8 cellular contexts compared by ENCODE assay signal in the genomic region with DNA sequence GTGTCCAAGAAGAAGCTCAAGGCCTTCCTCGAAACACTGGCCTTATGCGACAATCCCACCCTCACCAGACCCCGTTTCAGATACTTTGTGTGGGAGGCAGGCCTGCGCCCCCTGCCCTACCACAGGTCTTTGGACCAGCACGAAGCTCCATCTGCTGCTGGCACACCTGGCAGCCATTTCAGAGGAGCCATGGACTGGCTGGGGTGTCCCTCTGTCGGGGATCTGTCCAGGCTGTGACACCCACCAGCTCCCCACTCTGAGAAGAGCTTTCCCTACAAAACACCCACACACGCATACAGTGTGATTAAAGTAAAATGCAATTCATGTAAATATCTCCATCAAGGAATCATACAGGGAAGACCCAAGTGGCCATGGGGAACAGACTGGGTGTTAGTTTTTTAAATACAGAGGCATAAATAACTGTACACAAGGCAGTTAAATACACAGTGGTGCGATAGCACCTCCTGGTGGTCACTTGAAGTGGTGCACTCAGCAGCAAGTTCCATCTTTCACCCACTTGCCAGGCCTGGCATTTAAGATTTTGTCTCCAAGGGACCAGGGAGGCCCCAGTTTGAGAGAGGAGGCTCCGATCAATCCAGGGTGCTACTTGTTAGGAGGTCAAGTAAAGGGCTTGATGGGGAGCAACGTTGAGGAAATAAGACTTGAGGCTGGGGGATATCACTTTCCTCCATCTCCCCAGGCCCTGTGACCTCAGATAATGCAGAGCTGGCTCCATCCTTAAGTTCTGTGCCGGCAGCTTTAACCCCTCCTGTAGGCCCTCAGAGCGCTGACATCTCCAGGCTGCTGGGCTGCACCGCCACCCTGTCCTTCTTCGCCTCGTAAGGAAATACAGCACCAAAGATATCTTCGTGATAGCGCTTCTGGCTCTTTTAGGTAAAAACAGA. TPM values are rescaled to one million over a fixed set of nuclear protein-coding genes. Genes with fewer than 3 reads are reported as not detected.
DNase-seq lines count a peak whose midpoint lies in the region; ATAC-seq, FAIRE-seq and TF ChIP-seq lines count a peak whose summit lies in the region.

No MANE protein-coding gene starts in this region.

- FAIRE-seq in GM19239 (lab: Jason Lieb, UNC) = peak; percentile 95

- no peaks in the 10 kb centered on the region for H3K27me3 ChIP-seq in BJ (ENCODE audit: control insufficient read depth, insufficient read depth, low read length)

- no peak overlapping the region for H3K4me3 ChIP-seq in BJ (ENCODE audit: low read depth, low read length)

- no peaks in the 10 kb centered on the region for H3K36me3 ChIP-seq in BJ (ENCODE audit: control insufficient read depth, insufficient read depth, low read length)

- no peak for ATAC-seq in GM18909 (IDR thresholded peaks at IDR 0.05; ENCODE audit: poor library complexity, unreplicated experiment)

- CTCF ChIA-PET in BJ (lab: Yijun Ruan, JAX) = interaction anchor here (0.6 to 9.1 kb wide), 31 partner anchors 9 to 557 kb away, joined by 3 to 147 read pairs (median 4); no protein-coding TSS in a partner anchor

- peak; percentile 77 for TF ChIP-seq CTCF in BJ (IDR thresholded peaks at IDR 0.05; ENCODE audit: insufficient read depth, low read depth, low read length)

- POLR2A ChIA-PET in BJ (lab: Charles Lee) = no interaction called here

- DNase-seq in BJ (ENCODE audit: low read depth) = no peak
- no peak for DNase-seq in GM19239 (ENCODE audit: insufficient read length, low spot score)
- peak; percentile 48 for DNase-seq in SK-N-DZ (ENCODE audit: low spot score)
- DNase-seq in amygdala (lab: John Stamatoyannopoulos, UW) = peak in 32 of 56 donors; percentile 2 to 72 (median 24)
- DNase-seq in iris pigment epithelial cell (ENCODE audit: low read depth) = peak; percentile 52
- DNase-seq in stimulated activated CD4-positive, alpha-beta T cell treated with anti-CD3 and anti-CD28 coated beads, Interleukin-2, amount 100 ng/mL, for 24 hours = peak; percentile 68 to 75
- no peak for DNase-seq in NCI-H187 (lab: John Stamatoyannopoulos, UW)

RNA-seq across cellular contexts. Expression of a gene that starts 43.6 kb away (rescaled TPM):
- polyA plus RNA-seq in BJ (2011; rRNA removed) = 0.02 TPM in 1 of 2 replicates, not detected in the other
- polyA minus RNA-seq in BJ (2011; rRNA and poly(A)+ RNA removed) = not detected in 2 replicates
- 0.09 and 0.10 TPM in 2 replicates for polyA plus RNA-seq in SK-N-DZ (2014; cell fraction: cytosol; rRNA removed)
- polyA plus RNA-seq in SK-N-DZ (2014; cell fraction: nucleus; rRNA removed) = 0.10 and 0.27 TPM in 2 replicates

Comparison
In these comparisons a context has a peak if more than half of its experiments do, and no peak if none do; other contexts are left out.
1. DNase-seq: peak in SK-N-DZ (single experiment), amygdala (32 of 56), iris pigment epithelial cell (single experiment) and stimulated activated CD4-positive, alpha-beta T cell treated with anti-CD3 and anti-CD28 coated beads, Interleukin-2, amount 100 ng/mL, for 24 hours (2 of 2); none in BJ (single experiment), GM19239 (single experiment) and NCI-H187 (0 of 2).